Comparison of ENCODE assay signal across 20 cellular contexts in the genomic region with DNA sequence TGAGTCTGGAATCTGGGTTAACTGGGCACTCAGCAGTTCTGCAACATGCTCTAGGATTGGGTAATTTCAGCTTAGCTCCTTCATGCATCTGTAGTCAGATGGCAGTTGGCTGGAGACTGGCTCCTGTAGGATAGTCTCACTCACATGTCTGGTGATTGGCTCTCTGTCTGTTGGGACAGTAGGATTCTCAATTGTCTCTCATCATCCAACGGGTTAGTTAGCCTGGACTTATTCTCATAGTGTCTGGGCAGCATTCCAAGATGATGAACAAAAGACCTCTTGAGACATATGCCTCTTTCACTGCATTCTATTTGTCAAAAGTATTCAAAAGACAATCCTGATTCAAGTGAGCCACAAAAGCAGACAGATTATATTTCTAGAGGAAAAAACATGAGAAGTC.
"Had no signal": no experiment of that assay in that cellular context is flagged by ENCODE, and none has a peak within 500 bp of the region (broad histone marks: within the 10 kb centered on the region; RNA-seq: fewer than 3 reads in every experiment).

No MANE protein-coding gene starts in this region.

- H3K36me3 Mint-ChIP-seq: activated CD8-positive, alpha-beta memory T cell treated with anti-CD3 and anti-CD28 coated beads, Interleukin-2, amount 10 ng/mL, durations not matched to agents 7 days and 5 days; immature natural killer cell; mesothelial cell of epicardium; T-cell had no signal

- H3K9me3 ChIP-seq: ascending aorta, esophagus muscularis mucosa, ovary, sigmoid colon, spleen, stomach, testis had no signal

- H3K4me3 Mint-ChIP-seq: activated CD8-positive, alpha-beta memory T cell treated with anti-CD3 and anti-CD28 coated beads, Interleukin-2, amount 10 ng/mL, durations not matched to agents 7 days and 5 days; activated naive CD4-positive, alpha-beta T cell treated with anti-CD3 and anti-CD28 coated beads for 36 hours; activated naive CD8-positive, alpha-beta T cell treated with anti-CD3 and anti-CD28 coated beads, Interleukin-2, amount 50 U/mL, for 24 hours; immature natural killer cell; mesothelial cell of epicardium; T-cell had no signal

- DNase-seq: activated CD4-positive, alpha-beta T cell treated with anti-CD3 and anti-CD28 coated beads for 1 hour; activated CD4-positive, alpha-beta T cell treated with anti-CD3 and anti-CD28 coated beads, Interleukin-2, amount 50 U/mL, for 4 hours; activated CD8-positive, alpha-beta memory T cell treated with anti-CD3 and anti-CD28 coated beads, Interleukin-2, amount 10 ng/mL, durations not matched to agents 7 days and 5 days; activated naive CD4-positive, alpha-beta T cell treated with anti-CD3 and anti-CD28 coated beads for 36 hours; activated naive CD8-positive, alpha-beta T cell treated with anti-CD3 and anti-CD28 coated beads, Interleukin-2, amount 50 U/mL, for 24 hours; activated T-cell treated with anti-CD3 and anti-CD28 coated beads, Interleukin-2, amount 50 U/mL, for 1 hour; foreskin keratinocyte; heart left ventricle; immature natural killer cell; ovary; sigmoid colon; spleen; stomach; T-cell; T-helper 9 cell; testis had no signal

- H3K36me3 ChIP-seq: ascending aorta, esophagus muscularis mucosa, heart left ventricle, ovary, sigmoid colon, spleen, stomach had no signal

- H3K9me3 Mint-ChIP-seq: activated naive CD4-positive, alpha-beta T cell treated with anti-CD3 and anti-CD28 coated beads for 36 hours; activated T-helper 2 cell treated with anti-CD3 and anti-CD28 coated beads, Interferon-gamma antibody, Interleukin-2, Interleukin-4, amounts not matched to agents 10 μg/mL and 5 μg/mL and 100 μg/mL, durations not matched to agents 14 hours and 24 hours and 36 hours; mesothelial cell of epicardium had no signal

- H3K4me1 ChIP-seq: ascending aorta, esophagus muscularis mucosa, foreskin keratinocyte, heart left ventricle, sigmoid colon, spleen, stomach, testis had no signal

- ATAC-seq: activated CD8-positive, alpha-beta memory T cell treated with anti-CD3 and anti-CD28 coated beads, Interleukin-2, amount 10 ng/mL, durations not matched to agents 7 days and 5 days; activated naive CD8-positive, alpha-beta T cell treated with anti-CD3 and anti-CD28 coated beads, Interleukin-2, amount 50 U/mL, for 24 hours; foreskin keratinocyte; heart left ventricle; T-cell had no signal

- H3K27ac Mint-ChIP-seq: activated CD8-positive, alpha-beta memory T cell treated with anti-CD3 and anti-CD28 coated beads, Interleukin-2, amount 10 ng/mL, durations not matched to agents 7 days and 5 days; activated naive CD4-positive, alpha-beta T cell treated with anti-CD3 and anti-CD28 coated beads for 36 hours; activated naive CD8-positive, alpha-beta T cell treated with anti-CD3 and anti-CD28 coated beads, Interleukin-2, amount 50 U/mL, for 24 hours; activated T-helper 2 cell treated with anti-CD3 and anti-CD28 coated beads, Interferon-gamma antibody, Interleukin-2, Interleukin-4, amounts not matched to agents 10 μg/mL and 5 μg/mL and 100 μg/mL, durations not matched to agents 14 hours and 24 hours and 36 hours; immature natural killer cell; mesothelial cell of epicardium; T-cell had no signal

- H3K4me1 Mint-ChIP-seq: activated CD8-positive, alpha-beta memory T cell treated with anti-CD3 and anti-CD28 coated beads, Interleukin-2, amount 10 ng/mL, durations not matched to agents 7 days and 5 days; activated naive CD8-positive, alpha-beta T cell treated with anti-CD3 and anti-CD28 coated beads, Interleukin-2, amount 50 U/mL, for 24 hours; immature natural killer cell; mesothelial cell of epicardium; T-cell had no signal

- H3K27me3 Mint-ChIP-seq: activated CD8-positive, alpha-beta memory T cell treated with anti-CD3 and anti-CD28 coated beads, Interleukin-2, amount 10 ng/mL, durations not matched to agents 7 days and 5 days; activated naive CD8-positive, alpha-beta T cell treated with anti-CD3 and anti-CD28 coated beads, Interleukin-2, amount 50 U/mL, for 24 hours; T-cell had no signal

- H3K27me3 ChIP-seq: ascending aorta, esophagus muscularis mucosa, foreskin keratinocyte, heart left ventricle, ovary, sigmoid colon, spleen, stomach, testis had no signal

- H3K27ac ChIP-seq: ascending aorta, esophagus muscularis mucosa, foreskin keratinocyte, heart left ventricle, ovary, sigmoid colon, spleen, stomach, testis had no signal

- H3K4me3 ChIP-seq: ascending aorta, esophagus muscularis mucosa, heart left ventricle, ovary, sigmoid colon, spleen, stomach, testis had no signal
